ENCODE assay signal across 24 cellular contexts in the genomic region with DNA sequence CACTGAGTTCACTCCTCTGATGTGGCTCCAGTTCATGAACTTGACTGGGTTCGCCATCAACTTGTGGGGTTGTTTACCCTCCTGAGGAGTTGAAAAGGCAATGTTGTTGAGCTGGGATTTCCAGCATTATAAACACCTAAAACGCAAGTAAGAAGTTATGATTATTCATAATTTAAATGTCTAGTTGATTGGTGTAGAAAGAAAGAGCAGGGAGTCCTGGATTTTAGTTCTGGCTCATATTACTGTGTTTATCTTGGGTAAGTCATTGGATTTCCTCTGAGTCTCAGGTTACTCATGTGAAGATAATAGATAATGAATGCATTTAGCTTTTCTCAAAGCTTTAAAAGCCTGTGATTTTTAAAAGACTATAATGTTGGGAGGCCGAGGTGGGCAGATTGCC.
DNase-seq lines count a peak whose midpoint lies in the region; ATAC-seq, FAIRE-seq and TF ChIP-seq lines count a peak whose summit lies in the region.
"Had no signal": no experiment of that assay in that cellular context is flagged by ENCODE, and none has a peak within 500 bp of the region (broad histone marks: within the 10 kb centered on the region; RNA-seq: fewer than 3 reads in every experiment).

No MANE protein-coding gene starts in this region.

- no peak for TF ChIP-seq EP300 in SK-N-SH (IDR thresholded peaks at IDR 0.05; ENCODE audit: borderline replicate concordance in 1 of 2, low read depth in 1 of 2, low read length in 1 of 2)

- no peak overlapping the region for H3K27ac Mint-ChIP-seq in endodermal cell
- H3K27ac Mint-ChIP-seq: activated naive CD4-positive, alpha-beta T cell treated with anti-CD3 and anti-CD28 coated beads, Interleukin-2, amount 10 ng/mL, durations not matched to agents 7 days and 5 days; nephron progenitor cell; T-helper 1 cell treated with Interleukin-12 subunit alpha and Interleukin-12 subunit beta and Interleukin-4 antibody, amounts not matched to agents 30 μg/mL and 1 μg/mL, for 36 hours had no signal

- ATAC-seq in SK-N-SH treated with all-trans-retinoic acid at 6 μM for 48 hours, result 0 out of 3 replicates have a peak, but pooled peaks have one; percentile 40
- ATAC-seq in left lung, result no peak
- ATAC-seq in HG03521 (IDR thresholded peaks at IDR 0.05; ENCODE audit: unreplicated experiment), result no peak
- ATAC-seq: heart right ventricle had no signal

- H3K27me3 ChIP-seq in SK-N-SH (ENCODE audit: insufficient read depth) (no peaks in the 10 kb centered on the region), OCI-LY1 (ENCODE audit: insufficient read depth, low read length) (no peaks in the 10 kb centered on the region), keratinocyte (ENCODE audit: control insufficient read depth, extremely low read depth, insufficient read depth, low read length) (no peaks in the 10 kb centered on the region), endodermal cell (ENCODE audit: control insufficient read depth, insufficient read depth, low read length, poor library complexity, severe bottlenecking) (no peaks in the 10 kb centered on the region), left lung (no peaks in the 10 kb centered on the region)
- H3K27me3 ChIP-seq: BLaER1, heart right ventricle, SJCRH30 had no signal

- no peaks in the 10 kb centered on the region for H3K9me3 Mint-ChIP-seq in endodermal cell
- H3K9me3 Mint-ChIP-seq: nephron progenitor cell; T-helper 1 cell treated with Interleukin-12 subunit alpha and Interleukin-12 subunit beta and Interleukin-4 antibody, amounts not matched to agents 30 μg/mL and 1 μg/mL, for 36 hours had no signal

- no peaks in the 10 kb centered on the region for H3K36me3 Mint-ChIP-seq in endodermal cell (ENCODE audit: low read depth)
- H3K36me3 Mint-ChIP-seq: activated naive CD4-positive, alpha-beta T cell treated with anti-CD3 and anti-CD28 coated beads, Interleukin-2, amount 10 ng/mL, durations not matched to agents 7 days and 5 days had no signal

- CTCF ChIA-PET in SK-N-SH (lab: Yijun Ruan, JAX), result no interaction called here

- no peak overlapping the region for H3K9ac ChIP-seq in SK-N-SH
- H3K9ac ChIP-seq in OCI-LY1 (ENCODE audit: low read length), result no peak overlapping the region
- no peak overlapping the region for H3K9ac ChIP-seq in keratinocyte (ENCODE audit: control insufficient read depth, extremely low read depth, insufficient read depth, low read length)
- no peak overlapping the region for H3K9ac ChIP-seq in endodermal cell (ENCODE audit: extremely low read depth, low read length, poor library complexity, severe bottlenecking)
- H3K9ac ChIP-seq: BLaER1 had no signal

- peaks cover 23% of the 10 kb centered on the region for H3K4me1 Mint-ChIP-seq in endodermal cell
- H3K4me1 Mint-ChIP-seq: activated naive CD4-positive, alpha-beta T cell treated with anti-CD3 and anti-CD28 coated beads, Interleukin-2, amount 10 ng/mL, durations not matched to agents 7 days and 5 days; nephron progenitor cell had no signal

- no peaks in the 10 kb centered on the region for H3K36me3 ChIP-seq in SK-N-SH (replicated peaks in 1 of 2; ENCODE audit: control insufficient read depth in 1 of 2, insufficient read depth in 2 of 2, low read length in 1 of 2)
- no peaks in the 10 kb centered on the region for H3K36me3 ChIP-seq in OCI-LY1 (ENCODE audit: insufficient read depth, low read length)
- H3K36me3 ChIP-seq in keratinocyte (ENCODE audit: control insufficient read depth in 2 of 2, extremely low read depth in 1 of 2, insufficient read depth in 2 of 2, low read length in 2 of 2), result no peaks in the 10 kb centered on the region
- H3K36me3 ChIP-seq in endodermal cell (ENCODE audit: control insufficient read depth, insufficient read depth, low read length), result no peaks in the 10 kb centered on the region
- no peaks in the 10 kb centered on the region for H3K36me3 ChIP-seq in left lung
- H3K36me3 ChIP-seq: BLaER1, heart right ventricle, SJCRH30 had no signal

- POLR2A ChIA-PET in SK-N-SH (lab: Yijun Ruan, JAX), result no interaction called here

- H3K79me2 ChIP-seq in SK-N-SH (ENCODE audit: insufficient read depth) (no peaks in the 10 kb centered on the region), OCI-LY1 (ENCODE audit: insufficient read depth, low read length) (no peaks in the 10 kb centered on the region), keratinocyte (ENCODE audit: control insufficient read depth, insufficient read depth, low read length) (no peaks in the 10 kb centered on the region)

- TF ChIP-seq CTCF in SK-N-SH (IDR thresholded peaks at IDR 0.05), result no peak
- no peak for TF ChIP-seq CTCF in OCI-LY1 (IDR thresholded peaks at IDR 0.05; ENCODE audit: low read length)
- TF ChIP-seq CTCF in choroid plexus epithelial cell (conservative IDR thresholded peaks at IDR 0.05; ENCODE audit: low read depth, low read length), result no peak
- TF ChIP-seq CTCF in keratinocyte (optimal IDR thresholded peaks at IDR 0.05 in 1 of 3, IDR thresholded peaks at IDR 0.05 in 1 of 3, conservative IDR thresholded peaks at IDR 0.05 in 1 of 3; ENCODE audit: extremely low read depth in 1 of 3, insufficient read depth in 2 of 3, low read length in 3 of 3), result no peak
- no peak for TF ChIP-seq CTCF in endodermal cell (conservative IDR thresholded peaks at IDR 0.05)
- TF ChIP-seq CTCF in left lung (IDR thresholded peaks at IDR 0.05), result no peak

- no peak overlapping the region for H3K4me3 Mint-ChIP-seq in endodermal cell
- H3K4me3 Mint-ChIP-seq: activated naive CD4-positive, alpha-beta T cell treated with anti-CD3 and anti-CD28 coated beads, Interleukin-2, amount 10 ng/mL, durations not matched to agents 7 days and 5 days; nephron progenitor cell; T-helper 1 cell treated with Interleukin-12 subunit alpha and Interleukin-12 subunit beta and Interleukin-4 antibody, amounts not matched to agents 30 μg/mL and 1 μg/mL, for 36 hours had no signal

- dilution Hi-C loops in keratinocyte (cut with MboI; ENCODE audit: extremely low pct_ligation_motif_present, low sequenced_read_pairs), result no loop called here

- DNase-seq in SK-N-SH (no peak), choroid plexus epithelial cell (ENCODE audit: low read depth) (peak; percentile 53), keratinocyte (ENCODE audit: low read depth, low spot score) (no peak), endodermal cell (no peak), left lung (no peak)
- DNase-seq: ACHN; activated CD4-positive, alpha-beta T cell treated with anti-CD3 and anti-CD28 coated beads for 4 hours; activated naive CD4-positive, alpha-beta T cell treated with anti-CD3 and anti-CD28 coated beads, Interleukin-2, amount 10 ng/mL, durations not matched to agents 7 days and 5 days; anterior cingulate cortex; Caco-2; effector CD4-positive, alpha-beta T cell; heart right ventricle; Kasumi-1; midbrain; nephron progenitor cell had no signal

- intact Hi-C loops in left lung (cut with DNase I), result no loop called here

- H3K4me3 ChIP-seq in SK-N-SH (ENCODE audit: low read depth in 2 of 2, low read length in 1 of 2), result no peak overlapping the region
- no peak overlapping the region for H3K4me3 ChIP-seq in OCI-LY1 (ENCODE audit: low read depth, low read length, poor library complexity, severe bottlenecking)
- H3K4me3 ChIP-seq in choroid plexus epithelial cell (ENCODE audit: low read depth, low read length), result no peak overlapping the region
- H3K4me3 ChIP-seq in keratinocyte (ENCODE audit: control insufficient read depth in 2 of 3, extremely low read depth in 1 of 3, insufficient read depth in 2 of 3, low read depth in 1 of 3, low read length in 3 of 3), result no peak overlapping the region
- no peak overlapping the region for H3K4me3 ChIP-seq in endodermal cell (ENCODE audit: low read length)
- no peak overlapping the region for H3K4me3 ChIP-seq in left lung
- H3K4me3 ChIP-seq: BLaER1, heart right ventricle, SJCRH30 had no signal

- H3K9me3 ChIP-seq in SK-N-SH (no peaks in the 10 kb centered on the region), OCI-LY1 (ENCODE audit: low read length) (no peaks in the 10 kb centered on the region), keratinocyte (ENCODE audit: control insufficient read depth, low read depth, low read length) (no peaks in the 10 kb centered on the region), endodermal cell (ENCODE audit: control insufficient read depth, low read length) (no peaks in the 10 kb centered on the region), left lung (peaks cover 0 to 11% of the 10 kb centered on the region in 2 donors)
- H3K9me3 ChIP-seq: BLaER1, Caco-2, heart right ventricle, SJCRH30 had no signal

- no peak overlapping the region for H2AFZ ChIP-seq in SK-N-SH (ENCODE audit: low read depth)
- H2AFZ ChIP-seq in OCI-LY1 (ENCODE audit: low read length), result peak overlapping the region; percentile 39
- H2AFZ ChIP-seq in keratinocyte (ENCODE audit: control insufficient read depth, low read length), result peak overlapping the region; percentile 51

- no peak for FAIRE-seq in keratinocyte (lab: Jason Lieb, UNC)
- FAIRE-seq: GM12892, GM19239, urothelium cell line had no signal

- H4K20me1 ChIP-seq in SK-N-SH (ENCODE audit: insufficient read depth) (no peaks in the 10 kb centered on the region), OCI-LY1 (ENCODE audit: insufficient read depth, low read length) (no peaks in the 10 kb centered on the region), keratinocyte (ENCODE audit: control insufficient read depth, extremely low read depth, insufficient read depth, low read length) (no peaks in the 10 kb centered on the region)
- H4K20me1 ChIP-seq: BLaER1 had no signal

- 53% methylated on average over 3 of the region's 3 CpGs for WGBS in SK-N-SH (ENCODE audit: low lambda C conversion rate)
- 96 to 100% methylated on average over 1 to 3 of the region's 3 CpGs for WGBS in endodermal cell (ENCODE audit: insufficient coverage in 1 of 2, insufficient read length in 1 of 2), 2 experiments

- H3F3A ChIP-seq in SK-N-SH (replicated peaks; ENCODE audit: insufficient read depth) (no peaks in the 10 kb centered on the region), OCI-LY1 (ENCODE audit: insufficient read depth, low read length) (no peaks in the 10 kb centered on the region)

- H3K9me1 ChIP-seq in keratinocyte (ENCODE audit: control insufficient read depth, extremely low read depth, insufficient read depth, low read length), result no peaks in the 10 kb centered on the region

- H3K27me3 Mint-ChIP-seq in endodermal cell (ENCODE audit: insufficient read depth), result no peaks in the 10 kb centered on the region
- H3K27me3 Mint-ChIP-seq: activated naive CD4-positive, alpha-beta T cell treated with anti-CD3 and anti-CD28 coated beads, Interleukin-2, amount 10 ng/mL, durations not matched to agents 7 days and 5 days had no signal

- TF ChIP-seq RAD21 in SK-N-SH (IDR thresholded peaks at IDR 0.05; ENCODE audit: low read length), result no peak

- H3K27ac ChIP-seq in SK-N-SH (ENCODE audit: low read depth in 2 of 2, low read length in 1 of 2) (no peak overlapping the region), OCI-LY1 (ENCODE audit: low read depth, low read length, poor library complexity, severe bottlenecking) (peak overlapping the region; percentile 67), keratinocyte (ENCODE audit: control insufficient read depth, insufficient read depth, low read length) (peak overlapping the region; percentile 93), endodermal cell (ENCODE audit: low read depth, low read length) (no peak overlapping the region), left lung (no peak overlapping the region)
- H3K27ac ChIP-seq: BLaER1, heart right ventricle, SJCRH30 had no signal

- no peaks in the 10 kb centered on the region for H3K9me2 ChIP-seq in SK-N-SH
- no peaks in the 10 kb centered on the region for H3K9me2 ChIP-seq in OCI-LY1 (ENCODE audit: low read depth, low read length)

- H3K4me2 ChIP-seq in SK-N-SH, result no peak overlapping the region
- no peak overlapping the region for H3K4me2 ChIP-seq in OCI-LY1 (ENCODE audit: low read length)
- H3K4me2 ChIP-seq in keratinocyte (ENCODE audit: control insufficient read depth, extremely low read depth, insufficient read depth, low read depth, low read length), result peak overlapping the region; percentile 13
- H3K4me2 ChIP-seq: BLaER1 had no signal

- H3K4me1 ChIP-seq in SK-N-SH (ENCODE audit: control insufficient read depth in 1 of 2, insufficient read depth in 2 of 2, low read depth in 1 of 2, low read length in 1 of 2), result peaks cover 0 to 4% of the 10 kb centered on the region in 2 experiments; a peak in 1 of 4 replicates
- peaks cover 62% of the 10 kb centered on the region for H3K4me1 ChIP-seq in OCI-LY1 (ENCODE audit: insufficient read depth, low read length, severe bottlenecking)
- H3K4me1 ChIP-seq in keratinocyte (ENCODE audit: control insufficient read depth, extremely low read depth, insufficient read depth, low read length), result peaks cover 38% of the 10 kb centered on the region
- H3K4me1 ChIP-seq in endodermal cell (ENCODE audit: control insufficient read depth, insufficient read depth, low read length), result peaks cover 7% of the 10 kb centered on the region
- H3K4me1 ChIP-seq in left lung, result no peaks in the 10 kb centered on the region
- H3K4me1 ChIP-seq: BLaER1, Caco-2, SJCRH30 had no signal

Comparison
In these comparisons a context has a peak if more than half of its experiments do, and no peak if none do; other contexts are left out.
1. H3K27ac ChIP-seq: peak in OCI-LY1 (single experiment) and keratinocyte (single experiment); none in SK-N-SH (0 of 2), endodermal cell (single experiment) and left lung (0 of 2).